In the genomic region with DNA sequence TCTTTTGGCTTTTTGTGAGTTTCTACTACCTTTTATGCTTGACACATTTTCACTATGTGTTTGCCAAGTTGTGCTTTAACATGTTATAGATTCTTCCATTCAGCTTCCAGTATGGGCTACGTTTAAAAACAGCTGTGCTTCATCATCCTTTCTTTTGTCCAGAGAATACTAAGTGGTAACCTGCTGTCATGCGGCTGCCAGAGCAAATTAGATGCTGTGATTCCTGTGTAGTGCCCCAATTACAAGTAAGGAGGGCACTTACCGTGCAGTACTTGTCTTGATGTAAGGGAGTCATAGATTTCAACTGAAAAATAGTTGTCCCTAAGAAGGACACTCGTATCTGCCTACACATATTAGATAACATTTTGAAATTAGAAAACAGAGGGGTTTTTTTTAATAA, we compare ENCODE assay signal across 26 cellular contexts.
"Had no signal": no experiment of that assay in that cellular context is flagged by ENCODE, and none has a peak within 500 bp of the region (broad histone marks: within the 10 kb centered on the region; RNA-seq: fewer than 3 reads in every experiment).

No MANE protein-coding gene starts in this region.

- H3K36me3 Mint-ChIP-seq: activated naive CD8-positive, alpha-beta T cell; stimulated activated memory B cell treated with anti-CD40 and anti-IgM and Interleukin-4, amounts not matched to agents 10 μg/mL and 1 μg/mL and 100 μg/mL, for 72 hours; type B pancreatic cell; WTC11 had no signal

- H3K9me3 Mint-ChIP-seq: activated CD4-positive, alpha-beta T cell treated with anti-CD3 and anti-CD28 coated beads, Interleukin-2, amount 10 ng/mL, durations not matched to agents 7 days and 5 days; nephron; stimulated activated memory B cell treated with anti-CD40 and anti-IgM and Interleukin-4, amounts not matched to agents 10 μg/mL and 1 μg/mL and 100 μg/mL, for 72 hours; type B pancreatic cell; WTC11 had no signal

- H3K4me3 Mint-ChIP-seq: activated CD4-positive, alpha-beta memory T cell treated with anti-CD3 and anti-CD28 coated beads, Interleukin-2, amount 10 ng/mL, durations not matched to agents 7 days and 5 days; activated CD4-positive, alpha-beta T cell treated with anti-CD3 and anti-CD28 coated beads, Interleukin-2, amount 10 ng/mL, durations not matched to agents 7 days and 5 days; activated naive CD8-positive, alpha-beta T cell; activated T-cell treated with anti-CD3 and anti-CD28 coated beads, Interleukin-2, amount 50 U/mL, for 4 hours; central memory CD8-positive, alpha-beta T cell; nephron; stimulated activated memory B cell treated with anti-CD40 and anti-IgM and Interleukin-4, amounts not matched to agents 10 μg/mL and 1 μg/mL and 100 μg/mL, for 72 hours; stimulated activated naive CD8-positive, alpha-beta T cell treated with anti-CD3 and anti-CD28 coated beads, Interleukin-15, amount 100 ng/mL, for 72 hours; type B pancreatic cell; WTC11 had no signal

- H3K4me1 Mint-ChIP-seq: activated CD4-positive, alpha-beta memory T cell treated with anti-CD3 and anti-CD28 coated beads, Interleukin-2, amount 10 ng/mL, durations not matched to agents 7 days and 5 days; activated CD4-positive, alpha-beta T cell treated with anti-CD3 and anti-CD28 coated beads, Interleukin-2, amount 10 ng/mL, durations not matched to agents 7 days and 5 days; central memory CD8-positive, alpha-beta T cell; nephron; stimulated activated memory B cell treated with anti-CD40 and anti-IgM and Interleukin-4, amounts not matched to agents 10 μg/mL and 1 μg/mL and 100 μg/mL, for 72 hours; stimulated activated naive CD8-positive, alpha-beta T cell treated with anti-CD3 and anti-CD28 coated beads, Interleukin-15, amount 100 ng/mL, for 72 hours; WTC11 had no signal

- DNase-seq: activated CD4-positive, alpha-beta memory T cell treated with anti-CD3 and anti-CD28 coated beads, Interleukin-2, amount 10 ng/mL, durations not matched to agents 7 days and 5 days; activated CD4-positive, alpha-beta T cell treated with anti-CD3 and anti-CD28 coated beads for 1 hour; activated CD4-positive, alpha-beta T cell treated with anti-CD3 and anti-CD28 coated beads, Interleukin-2, amount 10 ng/mL, durations not matched to agents 7 days and 5 days; activated naive CD4-positive, alpha-beta T cell; activated T-cell treated with anti-CD3 and anti-CD28 coated beads, Interleukin-2, amount 50 U/mL, for 4 hours; anterior cingulate cortex; dermis blood vessel endothelial cell; effector CD4-positive, alpha-beta T cell; foreskin keratinocyte; heart right ventricle; left lung; mesendoderm; psoas muscle; stimulated activated CD4-positive, alpha-beta T cell treated with anti-CD3 and anti-CD28 coated beads, Interleukin-1b, Interleukin-23, amount 100 ng/mL, for 48 hours; stimulated activated CD4-positive, alpha-beta T cell treated with anti-CD3 and anti-CD28 coated beads, Interleukin-4, amount 100 ng/mL, for 4 hours; stimulated activated CD8-positive, alpha-beta memory T cell treated with anti-CD3 and anti-CD28 coated beads, Interleukin-4, amount 100 ng/mL, for 48 hours; stimulated activated naive CD8-positive, alpha-beta T cell treated with anti-CD3 and anti-CD28 coated beads, Interleukin-15, amount 100 ng/mL, for 72 hours; substantia nigra; uterus had no signal

- H3K27ac Mint-ChIP-seq: activated CD4-positive, alpha-beta memory T cell treated with anti-CD3 and anti-CD28 coated beads, Interleukin-2, amount 10 ng/mL, durations not matched to agents 7 days and 5 days; activated CD4-positive, alpha-beta T cell treated with anti-CD3 and anti-CD28 coated beads, Interleukin-2, amount 10 ng/mL, durations not matched to agents 7 days and 5 days; activated naive CD8-positive, alpha-beta T cell; activated T-helper 2 cell treated with anti-CD3 and anti-CD28 coated beads, Interferon-gamma antibody, Interleukin-2, Interleukin-4, amounts not matched to agents 10 μg/mL and 5 μg/mL and 100 μg/mL, durations not matched to agents 14 hours and 24 hours and 36 hours; nephron; stimulated activated memory B cell treated with anti-CD40 and anti-IgM and Interleukin-4, amounts not matched to agents 10 μg/mL and 1 μg/mL and 100 μg/mL, for 72 hours; stimulated activated naive CD8-positive, alpha-beta T cell treated with anti-CD3 and anti-CD28 coated beads, Interleukin-15, amount 100 ng/mL, for 72 hours; type B pancreatic cell; WTC11 had no signal

- ATAC-seq: activated T-cell treated with anti-CD3 and anti-CD28 coated beads, Interleukin-2, amount 50 U/mL, for 4 hours; foreskin keratinocyte; heart right ventricle; left lung; psoas muscle; stimulated activated memory B cell treated with anti-CD40 and anti-IgM and Interleukin-4, amounts not matched to agents 10 μg/mL and 1 μg/mL and 100 μg/mL, for 72 hours; stimulated activated naive CD8-positive, alpha-beta T cell treated with anti-CD3 and anti-CD28 coated beads, Interleukin-15, amount 100 ng/mL, for 72 hours; WTC11 had no signal

- H3K27me3 Mint-ChIP-seq: activated CD4-positive, alpha-beta memory T cell treated with anti-CD3 and anti-CD28 coated beads, Interleukin-2, amount 10 ng/mL, durations not matched to agents 7 days and 5 days; activated CD4-positive, alpha-beta T cell treated with anti-CD3 and anti-CD28 coated beads, Interleukin-2, amount 10 ng/mL, durations not matched to agents 7 days and 5 days; activated naive CD8-positive, alpha-beta T cell; central memory CD8-positive, alpha-beta T cell; stimulated activated memory B cell treated with anti-CD40 and anti-IgM and Interleukin-4, amounts not matched to agents 10 μg/mL and 1 μg/mL and 100 μg/mL, for 72 hours; stimulated activated naive CD8-positive, alpha-beta T cell treated with anti-CD3 and anti-CD28 coated beads, Interleukin-15, amount 100 ng/mL, for 72 hours; type B pancreatic cell had no signal
